ENCODE assay signal across 1 cellular context in genomic region chr7:74658171-74659004, GRCh38.
TF ChIP-seq lines count a peak whose summit lies in the region.

No MANE protein-coding gene starts in this region.

TF ChIP-seq in HCT116, 20 proteins besides CTCF, POLR2A, EP300 and RAD21 (continued from another document):
- no peak for TF ChIP-seq REST (IDR thresholded peaks at IDR 0.05; ENCODE audit: low read depth)
- TF ChIP-seq ZFX (IDR thresholded peaks at IDR 0.05) = peak; percentile 87
- TF ChIP-seq TCF7L2 (IDR thresholded peaks at IDR 0.05; ENCODE audit: borderline replicate concordance, extremely low read depth, insufficient read depth, insufficient read length) = no peak
- 0 out of 2 replicates have a peak, but pooled peaks have one; percentile 13 for TF ChIP-seq POLR2AphosphoS5 (IDR thresholded peaks at IDR 0.05; ENCODE audit: low read depth, low read length)
- no peak for TF ChIP-seq CBX3 (IDR thresholded peaks at IDR 0.05; ENCODE audit: low read depth)
- TF ChIP-seq YY1 (IDR thresholded peaks at IDR 0.05; ENCODE audit: extremely low read depth, insufficient replicate concordance, low read depth, low read length) = no peak
TF ChIP-seq in HCT116: peak in this region for 5.
